In genomic region chr10:62623223-62623622, GRCh38 we compare ENCODE assay signal across 31 cellular contexts.
"Had no signal": no experiment of that assay in that cellular context is flagged by ENCODE, and none has a peak within 500 bp of the region (broad histone marks: within the 10 kb centered on the region; RNA-seq: fewer than 3 reads in every experiment).

No MANE protein-coding gene starts in this region.

- H3K9me3 ChIP-seq: ovary, psoas muscle, right lobe of liver, sigmoid colon, spleen, stomach, thoracic aorta, thyroid gland, transverse colon, upper lobe of right lung, uterus had no signal

- H3K27ac ChIP-seq: neural progenitor cell, ovary, parathyroid adenoma, psoas muscle, right lobe of liver, sigmoid colon, spleen, stomach, thoracic aorta, thyroid gland, transverse colon, upper lobe of right lung, uterus had no signal

- H3K9me3 Mint-ChIP-seq: naive B cell; naive thymus-derived CD8-positive, alpha-beta T cell; natural killer cell treated with Interleukin-12 subunit alpha and Interleukin-12 subunit beta and Interleukin-15 and Interleukin-18, amount 100 ng/mL, for 72 hours; nephron progenitor cell; neural progenitor cell; stimulated activated effector memory CD8-positive, alpha-beta T cell treated with anti-CD3 and anti-CD28 coated beads, Interleukin-12 subunit alpha, Interleukin-12 subunit beta, amount 100 ng/mL, for 72 hours; stimulated activated naive B cell treated with anti-CD40 and anti-IgM and Interleukin-4, amounts not matched to agents 10 μg/mL and 1 μg/mL and 100 μg/mL, for 72 hours; stimulated activated naive CD8-positive, alpha-beta T cell treated with anti-CD3 and anti-CD28 coated beads, Interleukin-15, Interleukin-2, amounts not matched to agents 100 ng/mL and 50 ng/mL, for 24 hours; type B pancreatic cell had no signal

- H3K4me3 Mint-ChIP-seq: naive B cell; naive thymus-derived CD8-positive, alpha-beta T cell; natural killer cell treated with Interleukin-12 subunit alpha and Interleukin-12 subunit beta and Interleukin-15 and Interleukin-18, amount 100 ng/mL, for 72 hours; nephron progenitor cell; neural progenitor cell; stimulated activated effector memory CD8-positive, alpha-beta T cell treated with anti-CD3 and anti-CD28 coated beads, Interleukin-12 subunit alpha, Interleukin-12 subunit beta, amount 100 ng/mL, for 72 hours; stimulated activated naive B cell treated with anti-CD40 and anti-IgM and Interleukin-4, amounts not matched to agents 10 μg/mL and 1 μg/mL and 100 μg/mL, for 72 hours; stimulated activated naive CD8-positive, alpha-beta T cell treated with anti-CD3 and anti-CD28 coated beads, Interleukin-15, Interleukin-2, amounts not matched to agents 100 ng/mL and 50 ng/mL, for 24 hours; type B pancreatic cell had no signal

- H3K4me1 ChIP-seq: neural progenitor cell, parathyroid adenoma, psoas muscle, right lobe of liver, sigmoid colon, stomach, transverse colon, uterus had no signal

- H3K36me3 ChIP-seq: neural progenitor cell, ovary, right lobe of liver, sigmoid colon, spleen, stomach, thoracic aorta, thyroid gland, transverse colon, upper lobe of right lung, uterus had no signal

- H3K36me3 Mint-ChIP-seq: naive B cell; naive thymus-derived CD8-positive, alpha-beta T cell; natural killer cell treated with Interleukin-12 subunit alpha and Interleukin-12 subunit beta and Interleukin-15 and Interleukin-18, amount 100 ng/mL, for 72 hours; neural progenitor cell; stimulated activated effector memory CD8-positive, alpha-beta T cell treated with anti-CD3 and anti-CD28 coated beads, Interleukin-12 subunit alpha, Interleukin-12 subunit beta, amount 100 ng/mL, for 72 hours; stimulated activated naive B cell treated with anti-CD40 and anti-IgM and Interleukin-4, amounts not matched to agents 10 μg/mL and 1 μg/mL and 100 μg/mL, for 72 hours; type B pancreatic cell had no signal

- H3K27ac Mint-ChIP-seq: nephron progenitor cell; neural progenitor cell; progenitor cell of endocrine pancreas; stimulated activated effector memory CD8-positive, alpha-beta T cell treated with anti-CD3 and anti-CD28 coated beads, Interleukin-12 subunit alpha, Interleukin-12 subunit beta, amount 100 ng/mL, for 72 hours; stimulated activated naive B cell treated with anti-CD40 and anti-IgM and Interleukin-4, amounts not matched to agents 10 μg/mL and 1 μg/mL and 100 μg/mL, for 72 hours; stimulated activated naive CD8-positive, alpha-beta T cell treated with anti-CD3 and anti-CD28 coated beads, Interleukin-15, Interleukin-2, amounts not matched to agents 100 ng/mL and 50 ng/mL, for 24 hours; type B pancreatic cell had no signal

- H3K27me3 Mint-ChIP-seq: naive B cell; natural killer cell treated with Interleukin-12 subunit alpha and Interleukin-12 subunit beta and Interleukin-15 and Interleukin-18, amount 100 ng/mL, for 72 hours; stimulated activated naive B cell treated with anti-CD40 and anti-IgM and Interleukin-4, amounts not matched to agents 10 μg/mL and 1 μg/mL and 100 μg/mL, for 72 hours; stimulated activated naive CD8-positive, alpha-beta T cell treated with anti-CD3 and anti-CD28 coated beads, Interleukin-15, Interleukin-2, amounts not matched to agents 100 ng/mL and 50 ng/mL, for 24 hours had no signal

- H3K27me3 ChIP-seq: neural progenitor cell, ovary, right lobe of liver, sigmoid colon, spleen, stomach, thyroid gland, transverse colon, upper lobe of right lung, uterus had no signal

- DNase-seq: naive B cell; naive thymus-derived CD8-positive, alpha-beta T cell; nephron progenitor cell; occipital lobe; ovary; posterior cingulate gyrus; psoas muscle; right cardiac atrium; right lobe of liver; sigmoid colon; small intestine; spleen; stimulated activated CD4-positive, alpha-beta T cell treated with anti-CD3 and anti-CD28 coated beads, Interleukin-12 subunit alpha, Interleukin-12 subunit beta, amount 100 ng/mL, for 4 hours; stimulated activated CD4-positive, alpha-beta T cell treated with anti-CD3 and anti-CD28 coated beads, Interleukin-2, amount 100 ng/mL, for 24 hours; stimulated activated CD4-positive, alpha-beta T cell treated with anti-CD3 and anti-CD28 coated beads, Interleukin-2, amount 100 ng/mL, for 48 hours; stimulated activated CD4-positive, alpha-beta T cell treated with anti-CD3 and anti-CD28 coated beads, Interleukin-4, amount 100 ng/mL, for 24 hours; stimulated activated naive B cell treated with anti-CD40 and anti-IgM and Interleukin-4, amounts not matched to agents 10 μg/mL and 1 μg/mL and 100 μg/mL, for 72 hours; stimulated activated naive CD4-positive, alpha-beta T cell treated with Interleukin-2 at 50 U/mL for 16 hours; stomach; thyroid gland; transverse colon; upper lobe of right lung; uterus had no signal

- H3K4me3 ChIP-seq: neural progenitor cell, ovary, psoas muscle, right lobe of liver, sigmoid colon, spleen, stomach, thoracic aorta, thyroid gland, transverse colon, upper lobe of right lung, uterus had no signal
